ENCODE assay signal across 1 cellular context in genomic region chr16:25030420-25031131, GRCh38.
A peak's percentile ranks its signal among the peaks of the same experiment; 100 is the strongest.
TF ChIP-seq lines count a peak whose summit lies in the region.

No MANE protein-coding gene starts in this region.

TF ChIP-seq in HepG2, 621 proteins besides CTCF, POLR2A, EP300 and RAD21 (continued from another document):
- 0 out of 2 replicates have a peak, but pooled peaks have one; percentile 24 for TF ChIP-seq ZNF512B (CRISPR knock-in tag; IDR thresholded peaks at IDR 0.05; ENCODE audit: borderline replicate concordance)
